8 cellular contexts compared by ENCODE assay signal in genomic region chr17:7014261-7014994, GRCh38. TPM values are rescaled to one million over a fixed set of nuclear protein-coding genes. Genes with fewer than 3 reads are reported as not detected.
DNase-seq lines count a peak whose midpoint lies in the region; TF ChIP-seq lines count a peak whose summit lies in the region.

No MANE protein-coding gene starts in this region.

- H3K27ac ChIP-seq in thymus (ENCODE audit: low read depth): peak overlapping the region; percentile 89

- H3K4me1 Mint-ChIP-seq in HFFc6 (ENCODE audit: low read depth): peaks cover 55% of the 10 kb centered on the region
- peaks cover 56% of the 10 kb centered on the region for H3K4me1 Mint-ChIP-seq in activated naive CD4-positive, alpha-beta T cell treated with anti-CD3 and anti-CD28 coated beads, Interleukin-2, amount 50 U/mL, for 24 hours
- H3K4me1 Mint-ChIP-seq in osteocyte (ENCODE audit: unreplicated experiment): peaks cover 53% of the 10 kb centered on the region

- H3K27ac Mint-ChIP-seq in HFFc6 (peak overlapping the region; percentile 100), osteocyte (ENCODE audit: unreplicated experiment) (peak overlapping the region; percentile 99)
- H3K27ac Mint-ChIP-seq in activated naive CD4-positive, alpha-beta T cell treated with anti-CD3 and anti-CD28 coated beads, Interleukin-2, amount 50 U/mL, for 24 hours: peak overlapping the region; percentile 97

- H3K9me3 ChIP-seq in thymus (ENCODE audit: control insufficient read depth): no peaks in the 10 kb centered on the region

- WGBS in thymus: 2% methylated on average over 75 of the region's 75 CpGs

- H3K4me1 ChIP-seq in thymus (ENCODE audit: control insufficient read depth, insufficient read depth, low read length): peaks cover 35% of the 10 kb centered on the region

- peak; percentile 90 for TF ChIP-seq CTCF in GM10266 (IDR thresholded peaks at IDR 0.05; ENCODE audit: control insufficient read depth, insufficient read depth, low read depth, missing control alignments)
- peak; percentile 95 for TF ChIP-seq CTCF in HFFc6 (IDR thresholded peaks at IDR 0.05)
- TF ChIP-seq CTCF in osteocyte (IDR thresholded peaks at IDR 0.05): peak; percentile 87

- peaks cover 7% of the 10 kb centered on the region; the same call in 1 of the 2 replicates for H3K9me3 Mint-ChIP-seq in HFFc6
- no peaks in the 10 kb centered on the region for H3K9me3 Mint-ChIP-seq in activated naive CD4-positive, alpha-beta T cell treated with anti-CD3 and anti-CD28 coated beads, Interleukin-2, amount 50 U/mL, for 24 hours
- H3K9me3 Mint-ChIP-seq in osteocyte (ENCODE audit: unreplicated experiment): no peaks in the 10 kb centered on the region

- H3K4me3 ChIP-seq in thymus (ENCODE audit: low read length): peak overlapping the region; percentile 80

- DNase-seq in GM10266 (ENCODE audit: extremely low spot score): peak; percentile 95
- peak; percentile 97 for DNase-seq in HFFc6
- peak; percentile 97 for DNase-seq in MV-4-11 (lab: John Stamatoyannopoulos, UW)
- peak; percentile 97 for DNase-seq in SK-N-DZ (ENCODE audit: low spot score)
- peak; percentile 99 for DNase-seq in glomerular visceral epithelial cell (ENCODE audit: extremely low spot score)
- DNase-seq in osteocyte (ENCODE audit: extremely low spot score, unreplicated experiment): peak; percentile 99

- H3K36me3 Mint-ChIP-seq in HFFc6 (ENCODE audit: low read depth) (peaks cover 23% of the 10 kb centered on the region), osteocyte (ENCODE audit: unreplicated experiment) (peaks cover 9% of the 10 kb centered on the region)
- H3K36me3 Mint-ChIP-seq in activated naive CD4-positive, alpha-beta T cell treated with anti-CD3 and anti-CD28 coated beads, Interleukin-2, amount 50 U/mL, for 24 hours: peaks cover 4% of the 10 kb centered on the region

- no peaks in the 10 kb centered on the region; the same call in 1 of the 2 replicates for H3K27me3 Mint-ChIP-seq in HFFc6 (ENCODE audit: insufficient read depth)
- H3K27me3 Mint-ChIP-seq in activated naive CD4-positive, alpha-beta T cell treated with anti-CD3 and anti-CD28 coated beads, Interleukin-2, amount 50 U/mL, for 24 hours: no peaks in the 10 kb centered on the region
- no peaks in the 10 kb centered on the region for H3K27me3 Mint-ChIP-seq in osteocyte (ENCODE audit: unreplicated experiment)

- no peaks in the 10 kb centered on the region for H3K27me3 ChIP-seq in thymus (ENCODE audit: control insufficient read depth, insufficient read depth)

- H3K4me3 Mint-ChIP-seq in HFFc6 (peak overlapping the region; percentile 99), osteocyte (ENCODE audit: unreplicated experiment) (peak overlapping the region; percentile 96)
- H3K4me3 Mint-ChIP-seq in activated naive CD4-positive, alpha-beta T cell treated with anti-CD3 and anti-CD28 coated beads, Interleukin-2, amount 50 U/mL, for 24 hours: peak overlapping the region; percentile 97

- peaks cover 5% of the 10 kb centered on the region for H3K36me3 ChIP-seq in thymus (ENCODE audit: control insufficient read depth, insufficient read depth)

RNA-seq across cellular contexts. Expression of gene RNASEK, which starts 2.0 kb away (rescaled TPM):
- total RNA-seq in HFFc6 (2021; fragmentation: NEBNext Ultra II Directional; extraction: Animal tissue kit (Norgen Biotek cat#: 25700)): 100 to 1,000 TPM; 286 to 382 (median 343) TPM
- 268 and 362 TPM in 2 replicates for polyA plus RNA-seq in SK-N-DZ (2014; cell fraction: cytosol; rRNA removed)
- polyA plus RNA-seq in SK-N-DZ (2014; cell fraction: nucleus; rRNA removed): 116 and 159 TPM in 2 replicates
- total RNA-seq in osteocyte: 255 and 269 TPM in 2 replicates
- 368 TPM for polyA plus RNA-seq in thymus

RNA-seq across cellular contexts. Expression of gene BCL6B, which starts 8.4 kb away (rescaled TPM):
- not detected for total RNA-seq in HFFc6 (2021; fragmentation: NEBNext Ultra II Directional; extraction: Animal tissue kit (Norgen Biotek cat#: 25700))
- polyA plus RNA-seq in SK-N-DZ (2014; cell fraction: cytosol; rRNA removed): 0.26 and 0.74 TPM in 2 replicates
- polyA plus RNA-seq in SK-N-DZ (2014; cell fraction: nucleus; rRNA removed): 0.17 and 0.20 TPM in 2 replicates
- total RNA-seq in osteocyte: not detected in 2 replicates
- 2.4 TPM for polyA plus RNA-seq in thymus

RNA-seq across cellular contexts. Expression of gene ALOX12, which starts 18.6 kb away (rescaled TPM):
- not detected for total RNA-seq in HFFc6 (2021; fragmentation: NEBNext Ultra II Directional; extraction: Animal tissue kit (Norgen Biotek cat#: 25700))
- polyA plus RNA-seq in SK-N-DZ (2014; cell fraction: cytosol; rRNA removed): not detected in 2 replicates
- not detected in 2 replicates for polyA plus RNA-seq in SK-N-DZ (2014; cell fraction: nucleus; rRNA removed)
- not detected in 2 replicates for total RNA-seq in osteocyte
- 0.32 TPM for polyA plus RNA-seq in thymus

RNA-seq across cellular contexts. Expression of gene SLC16A13, which starts 21.4 kb away (rescaled TPM):
- 1 to 10 TPM; 1.6 to 3.4 (median 1.9) TPM for total RNA-seq in HFFc6 (2021; fragmentation: NEBNext Ultra II Directional; extraction: Animal tissue kit (Norgen Biotek cat#: 25700))
- polyA plus RNA-seq in SK-N-DZ (2014; cell fraction: cytosol; rRNA removed): not detected in 2 replicates
- not detected in 2 replicates for polyA plus RNA-seq in SK-N-DZ (2014; cell fraction: nucleus; rRNA removed)
- 4.4 and 7.9 TPM in 2 replicates for total RNA-seq in osteocyte
- polyA plus RNA-seq in thymus: 2.5 TPM

RNA-seq across cellular contexts. Expression of gene SLC16A11, which starts 29.5 kb away (rescaled TPM):
- total RNA-seq in HFFc6 (2021; fragmentation: NEBNext Ultra II Directional; extraction: Animal tissue kit (Norgen Biotek cat#: 25700)): not detected
- not detected in 2 replicates for polyA plus RNA-seq in SK-N-DZ (2014; cell fraction: cytosol; rRNA removed)
- 1.3 and 1.6 TPM in 2 replicates for polyA plus RNA-seq in SK-N-DZ (2014; cell fraction: nucleus; rRNA removed)
- 0.57 and 0.75 TPM in 2 replicates for total RNA-seq in osteocyte
- polyA plus RNA-seq in thymus: 7.4 TPM

Comparison
In these comparisons a context has a peak if more than half of its experiments do, and no peak if none do; other contexts are left out.
1. Peak in every context shown above with its lines: DNase-seq, H3K4me3 ChIP-seq and H3K27ac ChIP-seq.